1 cellular context compared by ENCODE assay signal in genomic region chr3:113745273-113746068, GRCh38.
TF ChIP-seq lines count a peak whose summit lies in the region.

No MANE protein-coding gene starts in this region.

TF ChIP-seq in GM23338, 12 proteins besides CTCF, POLR2A, EP300 and RAD21 (continued from another document):
- TF ChIP-seq ZNF462 (CRISPR knock-in tag; IDR thresholded peaks at IDR 0.05) = no peak
- TF ChIP-seq JUNB (IDR thresholded peaks at IDR 0.05; ENCODE audit: unreplicated experiment) = no peak
- TF ChIP-seq EZH2 (IDR thresholded peaks at IDR 0.05; ENCODE audit: low read depth, unreplicated experiment) = no peak
- TF ChIP-seq POLR2AphosphoS5 (IDR thresholded peaks at IDR 0.05; ENCODE audit: low read depth) = no peak
